Comparison of ENCODE assay signal across 11 cellular contexts in the genomic region with DNA sequence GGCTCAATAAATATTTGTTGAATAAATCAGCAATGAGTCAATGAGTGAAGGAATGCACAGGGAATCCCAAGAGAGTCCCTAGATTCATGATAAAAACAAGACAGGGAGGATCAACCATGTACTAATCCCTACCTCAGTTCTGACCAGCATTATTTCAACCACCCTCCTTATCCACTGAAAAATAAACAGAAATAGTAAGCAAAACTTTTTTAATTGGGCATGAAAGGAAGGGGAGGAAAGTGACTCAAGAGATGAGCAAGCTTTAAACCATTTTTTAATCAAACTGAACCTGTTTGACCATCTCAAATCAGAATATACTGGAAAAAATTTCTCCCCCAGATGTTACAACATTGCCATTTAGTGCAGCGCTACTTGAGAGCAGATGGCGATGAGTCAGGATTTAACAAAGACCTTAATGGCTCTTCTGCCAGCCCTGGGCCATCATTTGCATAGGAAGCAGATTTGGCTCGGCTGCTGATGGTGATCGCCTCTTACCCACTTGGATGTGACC.
A peak's percentile ranks its signal among the peaks of the same experiment; 100 is the strongest.
DNase-seq lines count a peak whose midpoint lies in the region; ATAC-seq, FAIRE-seq and TF ChIP-seq lines count a peak whose summit lies in the region.
"Had no signal": no experiment of that assay in that cellular context is flagged by ENCODE, and none has a peak within 500 bp of the region (broad histone marks: within the 10 kb centered on the region; RNA-seq: fewer than 3 reads in every experiment).

No MANE protein-coding gene starts in this region.

- H4K20me1 ChIP-seq in astrocyte (ENCODE audit: insufficient read depth, low read length) = no peaks in the 10 kb centered on the region

- H3K27ac ChIP-seq in astrocyte (ENCODE audit: low read depth, low read length) (peak overlapping the region; percentile 39), left lung (no peak overlapping the region)

- H3K9me3 ChIP-seq in astrocyte (ENCODE audit: insufficient read depth, low read depth, low read length) (no peaks in the 10 kb centered on the region), left lung (peaks cover 0 to 2% of the 10 kb centered on the region in 2 donors)

- H3K27ac Mint-ChIP-seq in astrocyte (ENCODE audit: unreplicated experiment) = peak overlapping the region; percentile 70
- no peak overlapping the region for H3K27ac Mint-ChIP-seq in activated naive CD8-positive, alpha-beta T cell treated with anti-CD3 and anti-CD28 coated beads, Interleukin-2, amount 50 U/mL, for 24 hours
- H3K27ac Mint-ChIP-seq in nephron progenitor cell = no peak overlapping the region
- H3K27ac Mint-ChIP-seq: progenitor cell of endocrine pancreas had no signal

- H3K36me3 ChIP-seq in astrocyte (ENCODE audit: insufficient read depth, low read length) (no peaks in the 10 kb centered on the region), left lung (no peaks in the 10 kb centered on the region)

- FAIRE-seq in astrocyte (lab: Jason Lieb, UNC) = peak; percentile 23

- H3K79me2 ChIP-seq in astrocyte (ENCODE audit: insufficient read depth, low read length) = no peaks in the 10 kb centered on the region

- intact Hi-C loops in left lung (cut with DNase I) = no loop called here

- H3K27me3 ChIP-seq in astrocyte (ENCODE audit: insufficient read depth, low read length) = no peaks in the 10 kb centered on the region
- no peaks in the 10 kb centered on the region for H3K27me3 ChIP-seq in left lung

- no peak for TF ChIP-seq CTCF in astrocyte (IDR thresholded peaks at IDR 0.05; ENCODE audit: insufficient read depth, low read depth, low read length)
- TF ChIP-seq CTCF in left lung (IDR thresholded peaks at IDR 0.05) = no peak
- no peak for TF ChIP-seq CTCF in nephron progenitor cell (IDR thresholded peaks at IDR 0.05)

- peak overlapping the region; percentile 30 for H3K4me2 ChIP-seq in astrocyte (ENCODE audit: low read length)

- H3K9me3 Mint-ChIP-seq in astrocyte (ENCODE audit: unreplicated experiment) (peaks cover 6% of the 10 kb centered on the region), nephron progenitor cell (no peaks in the 10 kb centered on the region)
- H3K9me3 Mint-ChIP-seq in activated naive CD8-positive, alpha-beta T cell treated with anti-CD3 and anti-CD28 coated beads, Interleukin-2, amount 50 U/mL, for 24 hours = no peaks in the 10 kb centered on the region

- DNase-seq in Daoy (ENCODE audit: low read depth) = peak; percentile 93
- DNase-seq in NCI-H187 treated with DMSO at 0.1 percent for 48 hours (lab: John Stamatoyannopoulos, UW) = peak; percentile 48
- DNase-seq in astrocyte (ENCODE audit: low read depth) = peak; percentile 77
- no peak for DNase-seq in left lung
- no peak for DNase-seq in activated naive CD8-positive, alpha-beta T cell treated with anti-CD3 and anti-CD28 coated beads, Interleukin-2, amount 50 U/mL, for 24 hours
- no peak for DNase-seq in nephron progenitor cell
- DNase-seq in stimulated activated naive CD4-positive, alpha-beta T cell treated with Interleukin-2 at 50 U/mL for 16 hours (lab: John Stamatoyannopoulos, UW) = no peak
- DNase-seq: erythroblast had no signal

- H3K4me1 Mint-ChIP-seq in astrocyte (ENCODE audit: low read depth, unreplicated experiment) (peaks cover 13% of the 10 kb centered on the region), nephron progenitor cell (peaks cover 13% of the 10 kb centered on the region)
- peaks cover 7% of the 10 kb centered on the region for H3K4me1 Mint-ChIP-seq in activated naive CD8-positive, alpha-beta T cell treated with anti-CD3 and anti-CD28 coated beads, Interleukin-2, amount 50 U/mL, for 24 hours

- no peak overlapping the region for H2AFZ ChIP-seq in astrocyte (ENCODE audit: low read depth, low read length)

- no peak overlapping the region for H3K9ac ChIP-seq in astrocyte (ENCODE audit: low read length)

- peaks cover 5% of the 10 kb centered on the region for H3K4me1 ChIP-seq in astrocyte (ENCODE audit: insufficient read depth, low read length)
- no peaks in the 10 kb centered on the region for H3K4me1 ChIP-seq in left lung

- H3K27me3 Mint-ChIP-seq in astrocyte (ENCODE audit: low read depth, unreplicated experiment) = no peaks in the 10 kb centered on the region
- H3K27me3 Mint-ChIP-seq in activated naive CD8-positive, alpha-beta T cell treated with anti-CD3 and anti-CD28 coated beads, Interleukin-2, amount 50 U/mL, for 24 hours = no peaks in the 10 kb centered on the region
- H3K27me3 Mint-ChIP-seq in nephron progenitor cell (ENCODE audit: low read depth, poor library complexity) = peaks cover 2% of the 10 kb centered on the region
- H3K27me3 Mint-ChIP-seq: progenitor cell of endocrine pancreas had no signal

- H3K4me3 Mint-ChIP-seq in astrocyte (ENCODE audit: unreplicated experiment) (no peak overlapping the region), nephron progenitor cell (no peak overlapping the region)
- H3K4me3 Mint-ChIP-seq in activated naive CD8-positive, alpha-beta T cell treated with anti-CD3 and anti-CD28 coated beads, Interleukin-2, amount 50 U/mL, for 24 hours = no peak overlapping the region

- H3K4me3 ChIP-seq in astrocyte (ENCODE audit: insufficient read depth, low read depth, low read length) (no peak overlapping the region), left lung (no peak overlapping the region)

- ATAC-seq in left lung (peak; percentile 22), GM19455 (IDR thresholded peaks at IDR 0.05; ENCODE audit: unreplicated experiment) (no peak)
- ATAC-seq in activated naive CD8-positive, alpha-beta T cell treated with anti-CD3 and anti-CD28 coated beads, Interleukin-2, amount 50 U/mL, for 24 hours = no peak
- ATAC-seq: Panc1 had no signal

- H3K36me3 Mint-ChIP-seq in astrocyte (ENCODE audit: low read depth, unreplicated experiment) (no peaks in the 10 kb centered on the region), nephron progenitor cell (ENCODE audit: low read depth) (no peaks in the 10 kb centered on the region)
- no peaks in the 10 kb centered on the region for H3K36me3 Mint-ChIP-seq in activated naive CD8-positive, alpha-beta T cell treated with anti-CD3 and anti-CD28 coated beads, Interleukin-2, amount 50 U/mL, for 24 hours (ENCODE audit: low read depth)

Comparison
In these comparisons a context has a peak if more than half of its experiments do, and no peak if none do; other contexts are left out.
1. DNase-seq: peak in Daoy (single experiment), NCI-H187 treated with DMSO at 0.1 percent for 48 hours (single experiment) and astrocyte (single experiment); none in left lung (0 of 2), activated naive CD8-positive, alpha-beta T cell treated with anti-CD3 and anti-CD28 coated beads, Interleukin-2, amount 50 U/mL, for 24 hours (single experiment), nephron progenitor cell (single experiment) and stimulated activated naive CD4-positive, alpha-beta T cell treated with Interleukin-2 at 50 U/mL for 16 hours (single experiment).